11 cellular contexts compared by ENCODE assay signal in the genomic region with DNA sequence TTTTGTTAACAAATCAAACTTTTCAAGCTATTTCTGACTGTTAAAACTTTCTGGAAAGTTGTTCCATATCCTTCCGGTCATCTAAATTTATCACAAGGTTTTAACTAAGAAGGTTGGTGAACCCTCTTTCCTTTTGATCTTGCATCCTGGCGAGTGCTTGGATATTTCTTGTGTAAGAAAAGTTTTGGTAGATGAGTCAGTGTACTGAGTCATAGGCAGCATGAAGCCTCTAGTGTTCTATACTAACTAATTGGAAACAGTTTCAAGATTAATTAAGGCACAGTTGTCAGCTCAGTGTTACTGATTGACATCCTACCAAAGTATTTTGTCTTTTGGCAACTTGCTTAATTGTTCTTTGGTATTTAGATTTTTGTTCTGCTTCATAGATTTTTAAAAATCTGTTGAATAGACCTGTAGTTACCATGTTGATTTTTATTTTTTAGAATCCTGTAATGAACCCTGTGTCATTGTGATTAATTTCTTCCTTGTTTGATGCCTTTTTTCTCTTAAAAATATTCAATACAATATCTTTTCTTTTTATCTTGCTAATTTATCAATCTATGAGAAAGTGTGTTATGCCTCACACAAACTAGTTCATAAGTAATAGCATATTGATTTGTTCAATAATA. TPM values are rescaled to one million over a fixed set of nuclear protein-coding genes. Genes with fewer than 3 reads are reported as not detected.
A peak's percentile ranks its signal among the peaks of the same experiment; 100 is the strongest.
DNase-seq lines count a peak whose midpoint lies in the region; ATAC-seq, FAIRE-seq and TF ChIP-seq lines count a peak whose summit lies in the region.
"Had no signal": no experiment of that assay in that cellular context is flagged by ENCODE, and none has a peak within 500 bp of the region (broad histone marks: within the 10 kb centered on the region; RNA-seq: fewer than 3 reads in every experiment).

No MANE protein-coding gene starts in this region.

- POLR2A ChIA-PET in HCT116 (lab: Charles Lee): no interaction called here

- H3K79me2 ChIP-seq in HCT116 (ENCODE audit: insufficient read depth, low read length): peaks cover 13% of the 10 kb centered on the region
- no peaks in the 10 kb centered on the region for H3K79me2 ChIP-seq in fibroblast of lung (ENCODE audit: control insufficient read depth, insufficient read depth, low read length)

- ATAC-seq in HCT116 (peak; percentile 85), lower lobe of right lung (no peak)

- H3K9me3 ChIP-seq in HCT116 (ENCODE audit: control insufficient read depth in 1 of 2, insufficient read depth in 1 of 2, low read depth in 1 of 2, low read length in 2 of 2) (no peaks in the 10 kb centered on the region), fibroblast of lung (ENCODE audit: control insufficient read depth, insufficient read depth, low read depth, low read length) (no peaks in the 10 kb centered on the region), lower lobe of right lung (no peaks in the 10 kb centered on the region)

- TF ChIP-seq POLR2A in HCT116 (IDR thresholded peaks at IDR 0.05; ENCODE audit: borderline replicate concordance, extremely low read depth, insufficient read depth, insufficient read length): no peak

- H3K4me2 ChIP-seq in HCT116 (ENCODE audit: low read length): peak overlapping the region; percentile 74
- peak overlapping the region; percentile 48 for H3K4me2 ChIP-seq in fibroblast of lung (ENCODE audit: extremely low read depth, insufficient read depth, low read length)

- RAD21 ChIA-PET in HCT116 (lab: Charles Lee; ENCODE audit: low non-redundant PET in 1 of 2, low total read pairs in 2 of 2, uncharacterized antibody in 2 of 2, unreplicated experiment in 2 of 2): no interaction called here

- no peaks in the 10 kb centered on the region for H4K20me1 ChIP-seq in HCT116 (ENCODE audit: insufficient read depth)
- no peaks in the 10 kb centered on the region for H4K20me1 ChIP-seq in fibroblast of lung (ENCODE audit: control insufficient read depth, extremely low read depth, insufficient read depth, low read length)

- DNase-seq in HCT116 (ENCODE audit: low read depth, low spot score) (peak; percentile 90), RKO (ENCODE audit: low spot score) (peak; percentile 90), fibroblast of lung (ENCODE audit: low read depth in 2 of 2) (peak; percentile 87 to 95), retina (peak; percentile 22), lower lobe of right lung (no peak), NCI-H748 treated with DMSO at 0.1 percent for 48 hours (lab: John Stamatoyannopoulos, UW) (no peak), NCI-H510A (lab: John Stamatoyannopoulos, UW) (no peak), GM19239 (ENCODE audit: insufficient read length, low spot score) (no peak)
- DNase-seq: KG1; stimulated activated CD4-positive, alpha-beta T cell treated with anti-CD3 and anti-CD28 coated beads, Interleukin-15, amount 100 ng/mL, for 24 hours had no signal

- H3K27me3 ChIP-seq in HCT116 (ENCODE audit: insufficient read depth, low read length) (no peaks in the 10 kb centered on the region), fibroblast of lung (ENCODE audit: control insufficient read depth, insufficient read depth, low read length) (no peaks in the 10 kb centered on the region), lower lobe of right lung (ENCODE audit: low read depth) (no peaks in the 10 kb centered on the region)

- H3K4me3 ChIP-seq in HCT116 (replicated peaks in 1 of 2; ENCODE audit: low read depth in 1 of 2, low read length in 2 of 2): peak overlapping the region in 1 of 2 experiments; percentile 28; a peak in 1 of 4 replicates
- no peak overlapping the region for H3K4me3 ChIP-seq in fibroblast of lung (replicated peaks in 1 of 4; ENCODE audit: control extremely low read depth in 1 of 4, insufficient read depth in 1 of 4, low read depth in 3 of 4, low read length in 4 of 4)
- H3K4me3 ChIP-seq in lower lobe of right lung: no peak overlapping the region

- FAIRE-seq in GM19239 (lab: Jason Lieb, UNC): no peak
- FAIRE-seq: H1 had no signal

- CTCF ChIA-PET in HCT116 (lab: Charles Lee): no interaction called here

- intact Hi-C loops in HCT116 (cut with micrococcal nuclease) (loop anchor here (10.0 kb wide), 1 partner anchor 221 kb away; no protein-coding TSS in a partner anchor), lower lobe of right lung (cut with DNase I) (no loop called here)

- H3K9me2 ChIP-seq in HCT116 (ENCODE audit: insufficient read depth): no peaks in the 10 kb centered on the region

- peak overlapping the region; percentile 37; the same call in 1 of the 2 replicates for H3K9ac ChIP-seq in HCT116 (ENCODE audit: low read length)
- H3K9ac ChIP-seq in fibroblast of lung (ENCODE audit: insufficient read depth, low read length): no peak overlapping the region

- H3K27ac ChIP-seq in HCT116 (ENCODE audit: low read depth, low read length) (peak overlapping the region; percentile 95; the same call in 1 of the 2 replicates), fibroblast of lung (ENCODE audit: insufficient read depth, low read length) (peak overlapping the region; percentile 52), lower lobe of right lung (no peak overlapping the region)

- peaks cover 46 to 54% of the 10 kb centered on the region in 2 experiments for H3K4me1 ChIP-seq in HCT116 (ENCODE audit: control insufficient read depth in 1 of 2, insufficient read depth in 2 of 2, low read length in 2 of 2)
- H3K4me1 ChIP-seq in fibroblast of lung (ENCODE audit: control insufficient read depth, extremely low read depth, insufficient read depth, low read length): no peaks in the 10 kb centered on the region
- no peaks in the 10 kb centered on the region for H3K4me1 ChIP-seq in lower lobe of right lung

- TF ChIP-seq RAD21 in HCT116 (IDR thresholded peaks at IDR 0.05; ENCODE audit: low read depth): peak; percentile 25

- TF ChIP-seq CTCF in HCT116 (IDR thresholded peaks at IDR 0.05 in 2 of 3, conservative IDR thresholded peaks at IDR 0.05 in 1 of 3; ENCODE audit: borderline replicate concordance in 1 of 3, insufficient read depth in 1 of 3, low read depth in 2 of 3, low read length in 2 of 3) (no peak), fibroblast of lung (conservative IDR thresholded peaks at IDR 0.05 in 1 of 2, IDR thresholded peaks at IDR 0.05 in 1 of 2; ENCODE audit: low read depth in 1 of 2, low read length in 2 of 2) (no peak), lower lobe of right lung (IDR thresholded peaks at IDR 0.05) (no peak)

- BruUV-seq in HCT116 (replicated peaks; lab: Mats Ljungman, UMichigan): no TSS peak

- H2AFZ ChIP-seq in HCT116 (ENCODE audit: low read depth, low read length, poor library complexity, severe bottlenecking): no peak overlapping the region
- H2AFZ ChIP-seq in fibroblast of lung (ENCODE audit: low read length): no peak overlapping the region

- H3K36me3 ChIP-seq in HCT116 (ENCODE audit: control insufficient read depth in 1 of 2, insufficient read depth in 2 of 2, low read length in 2 of 2): peaks cover 0 to 5% of the 10 kb centered on the region in 2 experiments; a peak in 1 of 4 replicates
- no peaks in the 10 kb centered on the region for H3K36me3 ChIP-seq in fibroblast of lung (ENCODE audit: control insufficient read depth, insufficient read depth, low read length)
- no peaks in the 10 kb centered on the region for H3K36me3 ChIP-seq in lower lobe of right lung

TF ChIP-seq in HCT116, 20 proteins besides CTCF, POLR2A, EP300 and RAD21 (continues in another document):
- TF ChIP-seq ZBTB33 (IDR thresholded peaks at IDR 0.05; ENCODE audit: extremely low read depth, insufficient replicate concordance, low read length) (peak; percentile 60), EZH2phosphoT487 (IDR thresholded peaks at IDR 0.05; ENCODE audit: borderline replicate concordance) (no peak), SP1 (IDR thresholded peaks at IDR 0.05; ENCODE audit: low read depth) (peak; percentile 94), ZNF274 (IDR thresholded peaks at IDR 0.05; ENCODE audit: low read depth, low read length) (no peak), SRF (IDR thresholded peaks at IDR 0.05; ENCODE audit: low read depth) (peak; percentile 85), ZFX (IDR thresholded peaks at IDR 0.05) (no peak), FOSL1 (IDR thresholded peaks at IDR 0.05; ENCODE audit: low read depth) (peak; percentile 99), EGR1 (IDR thresholded peaks at IDR 0.05; ENCODE audit: low read depth) (0 out of 2 replicates have a peak, but pooled peaks have one; percentile 15), POLR2AphosphoS5 (IDR thresholded peaks at IDR 0.05; ENCODE audit: low read depth, low read length) (peak; percentile 49; the same call in 1 of the 2 replicates), CBX3 (IDR thresholded peaks at IDR 0.05; ENCODE audit: low read depth) (peak; percentile 95), CEBPB (IDR thresholded peaks at IDR 0.05; ENCODE audit: low read depth) (peak; percentile 98), YY1 (IDR thresholded peaks at IDR 0.05; ENCODE audit: extremely low read depth, insufficient replicate concordance, low read depth, low read length) (no peak), JUND (IDR thresholded peaks at IDR 0.05) (peak; percentile 99)

RNA-seq across cellular contexts. Expression of gene METTL15, which starts 38.0 kb away (rescaled TPM):
- 25.3 TPM for total RNA-seq in HCT116 (2021; ENCODE audit: unreplicated experiment)
- 5.7 and 7.2 TPM in 2 replicates for polyA plus RNA-seq in HCT116 (2012)
- 20.5 and 28.4 TPM in 2 replicates for total RNA-seq in fibroblast of lung
- 8.8 and 9.9 TPM in 2 replicates for polyA plus RNA-seq in fibroblast of lung
- 5.3 and 7.3 TPM in 2 replicates for polyA plus RNA-seq in fibroblast of lung (2012)
- 3.2 and 4.5 TPM in 2 replicates for polyA minus RNA-seq in fibroblast of lung (ENCODE audit: low replicate concordance)
- 15.2 TPM for total RNA-seq in lower lobe of right lung

RNA-seq across cellular contexts. Expression of gene KIF18A, which starts 38.3 kb away (rescaled TPM):
- 50.7 TPM for total RNA-seq in HCT116 (2021; ENCODE audit: unreplicated experiment)
- 10.4 and 15.1 TPM in 2 replicates for polyA plus RNA-seq in HCT116 (2012)
- 4.9 and 12.6 TPM in 2 replicates for total RNA-seq in fibroblast of lung
- 5.8 and 14.2 TPM in 2 replicates for polyA plus RNA-seq in fibroblast of lung
- 3.8 and 7.9 TPM in 2 replicates for polyA plus RNA-seq in fibroblast of lung (2012)
- polyA minus RNA-seq in fibroblast of lung (ENCODE audit: low replicate concordance): 4.2 TPM in 1 of 2 replicates, not detected in the other
- 2.4 TPM for total RNA-seq in lower lobe of right lung

Comparison
In these comparisons a context has a peak if more than half of its experiments do, and no peak if none do; other contexts are left out.
1. DNase-seq: peak in HCT116 (single experiment), RKO (single experiment), fibroblast of lung (2 of 2) and retina (single experiment); none in lower lobe of right lung (single experiment), NCI-H748 treated with DMSO at 0.1 percent for 48 hours (single experiment), NCI-H510A (single experiment) and GM19239 (single experiment).